ENCODE assay signal across 10 cellular contexts in genomic region chr3:48469046-48469915, GRCh38. TPM values are rescaled to one million over a fixed set of nuclear protein-coding genes. Genes with fewer than 3 reads are reported as not detected.
DNase-seq lines count a peak whose midpoint lies in the region; ATAC-seq, FAIRE-seq and TF ChIP-seq lines count a peak whose summit lies in the region.
"Had no signal": no experiment of that assay in that cellular context is flagged by ENCODE, and none has a peak within 500 bp of the region (broad histone marks: within the 10 kb centered on the region; RNA-seq: fewer than 3 reads in every experiment).

No MANE protein-coding gene starts in this region.

- TF ChIP-seq CTCF in kidney (IDR thresholded peaks at IDR 0.05; ENCODE audit: borderline replicate concordance, extremely low read depth, insufficient read depth) (no peak), omental fat pad (IDR thresholded peaks at IDR 0.05) (no peak), lower leg skin (IDR thresholded peaks at IDR 0.05) (no peak)

- H3K36me3 Mint-ChIP-seq in activated T-cell treated with anti-CD3 and anti-CD28 coated beads, Interleukin-2, amount 50 U/mL, for 72 hours (ENCODE audit: insufficient read depth in 2 of 2): peaks cover 4 to 14% of the 10 kb centered on the region in 2 donors
- H3K36me3 Mint-ChIP-seq in activated CD4-positive, alpha-beta memory T cell treated with anti-CD3 and anti-CD28 coated beads, Interleukin-2, amount 10 ng/mL, durations not matched to agents 7 days and 5 days (ENCODE audit: low read depth): peaks cover 56% of the 10 kb centered on the region

- ATAC-seq in activated T-cell treated with anti-CD3 and anti-CD28 coated beads, Interleukin-2, amount 50 U/mL, for 72 hours (replicated peaks in 1 of 2): no peak
- ATAC-seq in omental fat pad (ENCODE audit: low FRiP score): no peak

- H3K4me1 ChIP-seq in kidney (ENCODE audit: control insufficient read depth in 1 of 2, insufficient read depth in 1 of 2, low read depth in 1 of 2, low read length in 2 of 2): peaks cover 23 to 47% of the 10 kb centered on the region in 2 donors

- no peak overlapping the region for H3K9ac ChIP-seq in kidney (ENCODE audit: low read length in 2 of 2)

- 70 to 73% methylated on average over 28 to 29 of the region's 29 CpGs for WGBS in lower leg skin, 2 donors

- intact Hi-C loops in kidney (cut with DNase I): loop anchor here (5.0 kb wide), 1 partner anchor 33 kb away; the partner anchor contains the start of gene SHISA5
- intact Hi-C loops in lower leg skin (cut with DNase I; ENCODE audit: low total_unique reads): loop anchor here (10.0 kb wide), 1 partner anchor 76 kb away; no protein-coding TSS in a partner anchor

- H3K4me3 Mint-ChIP-seq in activated T-cell treated with anti-CD3 and anti-CD28 coated beads, Interleukin-2, amount 50 U/mL, for 72 hours: peak overlapping the region; percentile 49 to 96
- H3K4me3 Mint-ChIP-seq in activated CD4-positive, alpha-beta memory T cell treated with anti-CD3 and anti-CD28 coated beads, Interleukin-2, amount 10 ng/mL, durations not matched to agents 7 days and 5 days: peak overlapping the region; percentile 49

- H3K36me3 ChIP-seq in kidney (ENCODE audit: control insufficient read depth in 1 of 2, insufficient read depth in 2 of 2, low read length in 2 of 2): peaks cover 5 to 10% of the 10 kb centered on the region in 2 donors

- no peaks in the 10 kb centered on the region for H3K9me3 ChIP-seq in kidney (ENCODE audit: control insufficient read depth in 1 of 2, low read length in 2 of 2)

- TF ChIP-seq POLR2A in lower leg skin (IDR thresholded peaks at IDR 0.05): no peak

- no peak for FAIRE-seq in kidney (lab: Jason Lieb, UNC)

- CTCF ChIA-PET in activated CD4-positive, alpha-beta memory T cell treated with anti-CD3 and anti-CD28 coated beads, Interleukin-2, amount 10 ng/mL, durations not matched to agents 7 days and 5 days (lab: Charles Lee): interaction anchor here (0.6 to 3.9 kb wide), 3 partner anchors 19 to 33 kb away, joined by 3 to 20 read pairs (median 4); no protein-coding TSS in a partner anchor

- H3K4me3 ChIP-seq in kidney (ENCODE audit: low read length in 2 of 2) (no peak overlapping the region), lower leg skin (ENCODE audit: low read depth, poor library complexity, severe bottlenecking) (no peak overlapping the region)

- H3K27ac ChIP-seq in kidney (ENCODE audit: low read depth in 2 of 2, low read length in 2 of 2): no peak overlapping the region
- peak overlapping the region; percentile 99 for H3K27ac ChIP-seq in temporal lobe (ENCODE audit: low read depth, low read length)

- H3K4me1 Mint-ChIP-seq in activated T-cell treated with anti-CD3 and anti-CD28 coated beads, Interleukin-2, amount 50 U/mL, for 72 hours (ENCODE audit: low read depth): peaks cover 75% of the 10 kb centered on the region
- peaks cover 69% of the 10 kb centered on the region for H3K4me1 Mint-ChIP-seq in activated CD4-positive, alpha-beta memory T cell treated with anti-CD3 and anti-CD28 coated beads, Interleukin-2, amount 10 ng/mL, durations not matched to agents 7 days and 5 days

- no peaks in the 10 kb centered on the region for H3K27me3 Mint-ChIP-seq in activated T-cell treated with anti-CD3 and anti-CD28 coated beads, Interleukin-2, amount 50 U/mL, for 72 hours (ENCODE audit: low read depth)
- no peaks in the 10 kb centered on the region for H3K27me3 Mint-ChIP-seq in activated CD4-positive, alpha-beta memory T cell treated with anti-CD3 and anti-CD28 coated beads, Interleukin-2, amount 10 ng/mL, durations not matched to agents 7 days and 5 days

- POLR2A ChIA-PET in activated CD4-positive, alpha-beta memory T cell treated with anti-CD3 and anti-CD28 coated beads, Interleukin-2, amount 10 ng/mL, durations not matched to agents 7 days and 5 days (lab: Charles Lee): interaction anchor here (0.8 to 5.2 kb wide), 8 partner anchors 8 to 169 kb away, joined by 3 to 69 read pairs (median 4); partner anchors contain the start of genes ATRIP, CCDC51, NME6 and SHISA5

- H3K9me3 Mint-ChIP-seq in activated T-cell treated with anti-CD3 and anti-CD28 coated beads, Interleukin-2, amount 50 U/mL, for 72 hours: no peaks in the 10 kb centered on the region
- no peaks in the 10 kb centered on the region for H3K9me3 Mint-ChIP-seq in activated CD4-positive, alpha-beta memory T cell treated with anti-CD3 and anti-CD28 coated beads, Interleukin-2, amount 10 ng/mL, durations not matched to agents 7 days and 5 days

- DNase-seq in activated T-cell treated with anti-CD3 and anti-CD28 coated beads, Interleukin-2, amount 50 U/mL, for 72 hours: no peak
- DNase-seq in activated T-cell treated with anti-CD3 and anti-CD28 coated beads for 4 hours: no peak
- no peak for DNase-seq in activated CD4-positive, alpha-beta memory T cell treated with anti-CD3 and anti-CD28 coated beads, Interleukin-2, amount 10 ng/mL, durations not matched to agents 7 days and 5 days
- DNase-seq in kidney: peak; percentile 71
- DNase-seq in omental fat pad (ENCODE audit: low spot score): no peak
- no peak for DNase-seq in lower leg skin (ENCODE audit: low spot score in 2 of 2)
- no peak for DNase-seq in SKM-1 (lab: John Stamatoyannopoulos, UW; ENCODE audit: unreplicated experiment)
- DNase-seq: NCI-H187, retina had no signal

- peak overlapping the region; percentile 56 for H3K27ac Mint-ChIP-seq in activated T-cell treated with anti-CD3 and anti-CD28 coated beads, Interleukin-2, amount 50 U/mL, for 72 hours
- peak overlapping the region; percentile 85 for H3K27ac Mint-ChIP-seq in activated CD4-positive, alpha-beta memory T cell treated with anti-CD3 and anti-CD28 coated beads, Interleukin-2, amount 10 ng/mL, durations not matched to agents 7 days and 5 days

RNA-seq across cellular contexts. Expression of gene ATRIP, which starts 22.7 kb away (rescaled TPM):
- total RNA-seq in activated T-cell treated with anti-CD3 and anti-CD28 coated beads, Interleukin-2, amount 50 U/mL, for 72 hours: 10 to 100 TPM; 15.6 to 19.9 TPM
- 10 to 100 TPM; 13.4 to 15.2 TPM for total RNA-seq in activated CD4-positive, alpha-beta memory T cell treated with anti-CD3 and anti-CD28 coated beads, Interleukin-2, amount 10 ng/mL, durations not matched to agents 7 days and 5 days
- total RNA-seq in kidney (6.7 TPM), temporal lobe (4.7 TPM), omental fat pad (1 to 10 TPM; 4.0 to 6.5 (median 5.5) TPM), lower leg skin (10 to 100 TPM in 2 of 4 donors, 1 to 10 TPM in 2; 5.6 to 14.1 (median 9.3) TPM)
- 5.4 TPM for polyA plus RNA-seq in kidney (ENCODE audit: insufficient read depth, low read depth, low replicate concordance)

RNA-seq across cellular contexts. Expression of gene TMA7, which starts 29.2 kb away (rescaled TPM):
- total RNA-seq in activated T-cell treated with anti-CD3 and anti-CD28 coated beads, Interleukin-2, amount 50 U/mL, for 72 hours: 100 to 1,000 TPM; 263 to 285 TPM
- total RNA-seq in activated CD4-positive, alpha-beta memory T cell treated with anti-CD3 and anti-CD28 coated beads, Interleukin-2, amount 10 ng/mL, durations not matched to agents 7 days and 5 days: 100 to 1,000 TPM; 240 to 241 TPM
- total RNA-seq in kidney (195 TPM), temporal lobe (120 TPM), omental fat pad (100 to 1,000 TPM; 239 to 266 (median 255) TPM), lower leg skin (100 to 1,000 TPM; 173 to 271 (median 250) TPM)
- polyA plus RNA-seq in kidney (ENCODE audit: insufficient read depth, low read depth, low replicate concordance): 631 TPM

RNA-seq across cellular contexts. Expression of gene CCDC51, which starts 29.4 kb away (rescaled TPM):
- total RNA-seq in activated T-cell treated with anti-CD3 and anti-CD28 coated beads, Interleukin-2, amount 50 U/mL, for 72 hours: 10 to 100 TPM; 13.5 to 16.7 TPM
- 10 to 100 TPM; 14.9 to 17.5 TPM for total RNA-seq in activated CD4-positive, alpha-beta memory T cell treated with anti-CD3 and anti-CD28 coated beads, Interleukin-2, amount 10 ng/mL, durations not matched to agents 7 days and 5 days
- total RNA-seq in kidney: 13.8 TPM
- 32.8 TPM for polyA plus RNA-seq in kidney (ENCODE audit: insufficient read depth, low read depth, low replicate concordance)
- total RNA-seq in temporal lobe: 7.4 TPM
- 10 to 100 TPM; 11.6 to 15.1 (median 13.6) TPM for total RNA-seq in omental fat pad
- total RNA-seq in lower leg skin: 10 to 100 TPM in 3 of 4 donors, 1 to 10 TPM in 1; 6.7 to 17.1 (median 11.6) TPM

RNA-seq across cellular contexts. Expression of gene SHISA5, which starts 34.7 kb away (rescaled TPM):
- 100 to 1,000 TPM in 1 of 2 donors, 10 to 100 TPM in 1; 69.3 to 101 TPM for total RNA-seq in activated T-cell treated with anti-CD3 and anti-CD28 coated beads, Interleukin-2, amount 50 U/mL, for 72 hours
- 100 to 1,000 TPM; 336 to 337 TPM for total RNA-seq in activated CD4-positive, alpha-beta memory T cell treated with anti-CD3 and anti-CD28 coated beads, Interleukin-2, amount 10 ng/mL, durations not matched to agents 7 days and 5 days
- total RNA-seq in kidney (214 TPM), temporal lobe (47.5 TPM), omental fat pad (100 to 1,000 TPM in 3 of 4 donors, 10 to 100 TPM in 1; 99.5 to 120 (median 118) TPM), lower leg skin (10 to 100 TPM; 64.3 to 93.6 (median 71.0) TPM)
- polyA plus RNA-seq in kidney (ENCODE audit: insufficient read depth, low read depth, low replicate concordance): 157 TPM

RNA-seq across cellular contexts. Expression of gene PLXNB1, which starts 39.4 kb away (rescaled TPM):
- 1 to 10 TPM; 3.2 to 6.1 TPM for total RNA-seq in activated T-cell treated with anti-CD3 and anti-CD28 coated beads, Interleukin-2, amount 50 U/mL, for 72 hours
- 1 to 10 TPM; 1.7 to 1.9 TPM for total RNA-seq in activated CD4-positive, alpha-beta memory T cell treated with anti-CD3 and anti-CD28 coated beads, Interleukin-2, amount 10 ng/mL, durations not matched to agents 7 days and 5 days
- total RNA-seq in kidney (224 TPM), temporal lobe (50.9 TPM), omental fat pad (10 to 100 TPM; 66.7 to 91.3 (median 77.1) TPM), lower leg skin (100 to 1,000 TPM; 111 to 227 (median 145) TPM)
- 101 TPM for polyA plus RNA-seq in kidney (ENCODE audit: insufficient read depth, low read depth, low replicate concordance)
